Comparison of ENCODE assay signal across 8 cellular contexts in genomic region chr19:49442354-49442753, GRCh38. TPM values are rescaled to one million over a fixed set of nuclear protein-coding genes. Genes with fewer than 3 reads are reported as not detected.
DNase-seq lines count a peak whose midpoint lies in the region; ATAC-seq, FAIRE-seq and TF ChIP-seq lines count a peak whose summit lies in the region.

No MANE protein-coding gene starts in this region.

- peaks cover 3 to 5% of the 10 kb centered on the region in 2 donors for H3K36me3 Mint-ChIP-seq in activated T-cell treated with anti-CD3 and anti-CD28 coated beads, Interleukin-2, amount 50 U/mL, for 72 hours (ENCODE audit: insufficient read depth in 2 of 2)

- no peaks in the 10 kb centered on the region for H3K9me3 ChIP-seq in A673 (ENCODE audit: low read depth, low read length, poor library complexity, severe bottlenecking)

- H3K4me3 ChIP-seq in A673 (ENCODE audit: low read depth, low read length, poor library complexity, severe bottlenecking), result peak overlapping the region; percentile 68

- BruUV-seq in A673 (replicated peaks; lab: Mats Ljungman, UMichigan), result no TSS peak

- H3K27ac ChIP-seq in A673 (ENCODE audit: low read depth, low read length, poor library complexity, severe bottlenecking), result no peak overlapping the region

- no peaks in the 10 kb centered on the region for H3K36me3 ChIP-seq in A673 (ENCODE audit: insufficient read depth, low read length, poor library complexity, severe bottlenecking)

- no peak for FAIRE-seq in H54 (lab: Jason Lieb, UNC)

- no peak for TF ChIP-seq CTCF in A673 (conservative IDR thresholded peaks at IDR 0.05; ENCODE audit: low read depth, low read length)

- H3K4me1 ChIP-seq in A673 (ENCODE audit: insufficient read depth, low read length, poor library complexity, severe bottlenecking), result peaks cover 19% of the 10 kb centered on the region

- no peak overlapping the region for H3K27ac Mint-ChIP-seq in activated T-cell treated with anti-CD3 and anti-CD28 coated beads, Interleukin-2, amount 50 U/mL, for 72 hours

- TF ChIP-seq POLR2A in H54 (IDR thresholded peaks at IDR 0.05; ENCODE audit: low read depth, low read length), result no peak

- intact Hi-C loops in A673 (cut with micrococcal nuclease; ENCODE audit: unreplicated experiment), result loop anchor here (5.0 kb wide), 2 partner anchors 215 to 345 kb away; no protein-coding TSS in a partner anchor

- H3K4me1 Mint-ChIP-seq in activated T-cell treated with anti-CD3 and anti-CD28 coated beads, Interleukin-2, amount 50 U/mL, for 72 hours (ENCODE audit: low read depth), result peaks cover 32% of the 10 kb centered on the region

- peak overlapping the region; percentile 78 to 87 for H3K4me3 Mint-ChIP-seq in activated T-cell treated with anti-CD3 and anti-CD28 coated beads, Interleukin-2, amount 50 U/mL, for 72 hours

- no peaks in the 10 kb centered on the region for H3K9me3 Mint-ChIP-seq in activated T-cell treated with anti-CD3 and anti-CD28 coated beads, Interleukin-2, amount 50 U/mL, for 72 hours

- POLR2A ChIA-PET in A673 (lab: Charles Lee; ENCODE audit: low non-redundant PET), result no interaction called here

- peaks cover 53% of the 10 kb centered on the region for H3K27me3 Mint-ChIP-seq in activated T-cell treated with anti-CD3 and anti-CD28 coated beads, Interleukin-2, amount 50 U/mL, for 72 hours (ENCODE audit: low read depth)

- ATAC-seq in activated T-cell treated with anti-CD3 and anti-CD28 coated beads, Interleukin-2, amount 50 U/mL, for 72 hours (replicated peaks in 1 of 2), result no peak
- no peak for ATAC-seq in left lobe of liver

- peaks cover 36% of the 10 kb centered on the region for H3K27me3 ChIP-seq in A673 (replicated peaks; ENCODE audit: insufficient read depth, low read depth, low read length, poor library complexity)

- peak; percentile 81 for DNase-seq in A673 (ENCODE audit: low spot score)
- peak; percentile 88 for DNase-seq in H54 (ENCODE audit: insufficient read length, low spot score)
- DNase-seq in activated T-cell treated with anti-CD3 and anti-CD28 coated beads, Interleukin-2, amount 50 U/mL, for 72 hours, result peak in 1 of 2 donors; percentile 49
- DNase-seq in left lobe of liver (ENCODE audit: low spot score), result peak; percentile 60
- DNase-seq in NCI-H1436 treated with DMSO at 0.1 percent for 48 hours (lab: John Stamatoyannopoulos, UW), result no peak
- DNase-seq in NCI-H2081 (lab: John Stamatoyannopoulos, UW), result no peak
- no peak for DNase-seq in cerebellar nuclear complex (lab: John Stamatoyannopoulos, UW)
- DNase-seq in activated CD8-positive, alpha-beta memory T cell treated with anti-CD3 and anti-CD28 coated beads for 24 hours, result no peak

- CTCF ChIA-PET in A673 (lab: Charles Lee), result interaction anchor here (0.5 to 2.2 kb wide), 4 partner anchors 51 to 449 kb away, joined by 3 to 10 read pairs (median 6); partner anchors contain the start of genes RUVBL2 and TEAD2

RNA-seq across cellular contexts. Expression of gene SLC17A7, which starts 1.0 kb away (rescaled TPM):
- total RNA-seq in A673 (2021) (1.7 and 1.8 TPM in 2 replicates), left lobe of liver (0.15 TPM)
- total RNA-seq in activated T-cell treated with anti-CD3 and anti-CD28 coated beads, Interleukin-2, amount 50 U/mL, for 72 hours, result under 1 TPM; 0.42 to 0.74 TPM

RNA-seq across cellular contexts. Expression of gene PIH1D1, which starts 9.3 kb away (rescaled TPM):
- 122 and 131 TPM in 2 replicates for total RNA-seq in A673 (2021)
- total RNA-seq in activated T-cell treated with anti-CD3 and anti-CD28 coated beads, Interleukin-2, amount 50 U/mL, for 72 hours, result 100 to 1,000 TPM; 128 to 132 TPM
- 48.8 TPM for total RNA-seq in left lobe of liver

RNA-seq across cellular contexts. Expression of gene ALDH16A1, which starts 10.7 kb away (rescaled TPM):
- 22.6 and 23.2 TPM in 2 replicates for total RNA-seq in A673 (2021)
- 10 to 100 TPM; 21.8 to 23.4 TPM for total RNA-seq in activated T-cell treated with anti-CD3 and anti-CD28 coated beads, Interleukin-2, amount 50 U/mL, for 72 hours
- total RNA-seq in left lobe of liver, result 29.7 TPM

RNA-seq across cellular contexts. Expression of gene GFY, which starts 17.2 kb away (rescaled TPM):
- total RNA-seq in A673 (2021), result not detected in 2 replicates
- not detected for total RNA-seq in activated T-cell treated with anti-CD3 and anti-CD28 coated beads, Interleukin-2, amount 50 U/mL, for 72 hours
- total RNA-seq in left lobe of liver, result not detected

RNA-seq across cellular contexts. Expression of gene PTH2, which starts 19.1 kb away (rescaled TPM):
- total RNA-seq in A673 (2021) (not detected in 2 replicates), left lobe of liver (not detected)
- not detected for total RNA-seq in activated T-cell treated with anti-CD3 and anti-CD28 coated beads, Interleukin-2, amount 50 U/mL, for 72 hours

Comparison
In these comparisons a context has a peak if more than half of its experiments do, and no peak if none do; other contexts are left out.
1. DNase-seq: peak in A673 (single experiment), H54 (single experiment) and left lobe of liver (single experiment); none in NCI-H1436 treated with DMSO at 0.1 percent for 48 hours (single experiment), NCI-H2081 (0 of 2), cerebellar nuclear complex (0 of 2) and activated CD8-positive, alpha-beta memory T cell treated with anti-CD3 and anti-CD28 coated beads for 24 hours (single experiment).